In the genomic region with DNA sequence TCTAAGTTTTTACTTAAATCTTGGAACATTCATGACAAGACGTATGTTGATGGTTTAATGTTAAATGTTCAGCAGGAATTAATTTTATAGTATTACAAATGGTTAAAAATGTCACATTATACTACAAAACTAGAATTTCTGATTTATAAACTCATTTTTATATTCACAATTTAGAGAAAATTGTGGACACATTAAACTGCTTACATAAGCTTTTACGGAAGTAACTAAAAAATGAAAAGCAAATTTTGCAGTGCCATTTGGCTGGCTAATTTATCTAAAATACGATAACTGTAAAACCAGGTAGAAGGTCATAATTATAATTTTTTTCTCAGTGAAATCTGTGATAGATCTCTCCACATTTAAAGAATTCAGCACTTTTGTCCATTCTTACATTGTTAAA, we compare ENCODE assay signal across 11 cellular contexts.
"Had no signal": no experiment of that assay in that cellular context is flagged by ENCODE, and none has a peak within 500 bp of the region (broad histone marks: within the 10 kb centered on the region; RNA-seq: fewer than 3 reads in every experiment).

No MANE protein-coding gene starts in this region.

- FAIRE-seq: H1, H54 had no signal

- H3K9me3 ChIP-seq: HAP-1 had no signal

- H3K4me2 ChIP-seq: GM23338 had no signal

- ATAC-seq: GM23338, HCT116 had no signal

- DNase-seq: GM23248, GOT3, H7, H9, HCEC 1CT, HFFc6 had no signal

- H3K4me3 ChIP-seq: GM23248, GM23338, HAP-1 had no signal

- H3K9ac ChIP-seq: GM23248 had no signal

- H3K4me1 ChIP-seq: HAP-1 had no signal

- H2AFZ ChIP-seq: GM23248, GM23338 had no signal

- H3K27ac ChIP-seq: GM23248 had no signal

- H3K36me3 ChIP-seq: HAP-1 had no signal
